10 cellular contexts compared by ENCODE assay signal in genomic region chr18:57435851-57436192, GRCh38. TPM values are rescaled to one million over a fixed set of nuclear protein-coding genes. Genes with fewer than 3 reads are reported as not detected.
DNase-seq lines count a peak whose midpoint lies in the region; ATAC-seq and TF ChIP-seq lines count a peak whose summit lies in the region.
"Had no signal": no experiment of that assay in that cellular context is flagged by ENCODE, and none has a peak within 500 bp of the region (broad histone marks: within the 10 kb centered on the region; RNA-seq: fewer than 3 reads in every experiment).

No MANE protein-coding gene starts in this region.

- no peaks in the 10 kb centered on the region for H3K36me3 Mint-ChIP-seq in CD4-positive, alpha-beta T cell (ENCODE audit: low read depth)
- H3K36me3 Mint-ChIP-seq in nephron (ENCODE audit: low read depth) = no peaks in the 10 kb centered on the region

- no peak for DNase-seq in CD4-positive, alpha-beta T cell
- no peak for DNase-seq in HAP-1 (ENCODE audit: low spot score in 2 of 2)
- no peak for DNase-seq in breast epithelium (ENCODE audit: low spot score in 2 of 2)
- no peak for DNase-seq in KBM-7
- DNase-seq in activated CD4-positive, CD25-positive, alpha-beta regulatory T cell treated with anti-CD3 and anti-CD28 coated beads, Interleukin-2, amount 50 U/mL, for 72 hours = no peak
- DNase-seq: T-helper 9 cell had no signal

- peaks cover 92% of the 10 kb centered on the region for H3K27me3 ChIP-seq in CD4-positive, alpha-beta T cell (ENCODE audit: control insufficient read depth, insufficient read depth, low read length)
- H3K27me3 ChIP-seq in HAP-1 (ENCODE audit: low read depth) (0 out of 2 replicates have a peak, but pooled peaks cover 7% of the 10 kb centered on the region), breast epithelium (peaks cover 6 to 89% of the 10 kb centered on the region in 2 donors)

- peaks cover 90% of the 10 kb centered on the region for H3K27me3 Mint-ChIP-seq in CD4-positive, alpha-beta T cell
- peaks cover 99% of the 10 kb centered on the region for H3K27me3 Mint-ChIP-seq in nephron (ENCODE audit: low read depth)

- peak overlapping the region; percentile 74 for H3K4me3 Mint-ChIP-seq in CD4-positive, alpha-beta T cell
- peak overlapping the region; percentile 83 to 86 (median 85) for H3K4me3 Mint-ChIP-seq in nephron

- intact Hi-C loops in CD4-positive, alpha-beta T cell (cut with DNase I, micrococcal nuclease) = no loop called here
- intact Hi-C loops in breast epithelium (cut with DNase I; ENCODE audit: low total_unique reads) = no loop called here

- CTCF ChIA-PET in CD4-positive, alpha-beta T cell (lab: Charles Lee) = no interaction called here

- no peak for ATAC-seq in CD4-positive, alpha-beta T cell (ENCODE audit: poor library complexity)
- ATAC-seq in GM18873 (IDR thresholded peaks at IDR 0.05; ENCODE audit: low FRiP score, unreplicated experiment) (no peak), HG02852 (IDR thresholded peaks at IDR 0.05; ENCODE audit: unreplicated experiment) (no peak)

- no peak for TF ChIP-seq POLR2A in breast epithelium (IDR thresholded peaks at IDR 0.05)

- peaks cover 47% of the 10 kb centered on the region for H3K4me1 Mint-ChIP-seq in CD4-positive, alpha-beta T cell (ENCODE audit: low read depth)
- H3K4me1 Mint-ChIP-seq in nephron = peaks cover 38% of the 10 kb centered on the region

- H3K9me3 ChIP-seq in CD4-positive, alpha-beta T cell (ENCODE audit: control insufficient read depth, low read length) = peaks cover 11% of the 10 kb centered on the region
- no peaks in the 10 kb centered on the region for H3K9me3 ChIP-seq in HAP-1
- no peaks in the 10 kb centered on the region for H3K9me3 ChIP-seq in breast epithelium
- H3K9me3 ChIP-seq: gastrocnemius medialis had no signal

- POLR2A ChIA-PET in CD4-positive, alpha-beta T cell (lab: Charles Lee) = no interaction called here

- H3K36me3 ChIP-seq in HAP-1 (replicated peaks) = no peaks in the 10 kb centered on the region
- no peaks in the 10 kb centered on the region for H3K36me3 ChIP-seq in breast epithelium
- H3K36me3 ChIP-seq: gastrocnemius medialis had no signal

- H3K27ac ChIP-seq in CD4-positive, alpha-beta T cell (ENCODE audit: low read depth, low read length) = no peak overlapping the region
- no peak overlapping the region for H3K27ac ChIP-seq in breast epithelium
- H3K27ac ChIP-seq: gastrocnemius medialis had no signal

- H3K27ac Mint-ChIP-seq in CD4-positive, alpha-beta T cell = no peak overlapping the region
- H3K27ac Mint-ChIP-seq in nephron = no peak overlapping the region

- TF ChIP-seq CTCF in CD4-positive, alpha-beta T cell (IDR thresholded peaks at IDR 0.05) = no peak
- TF ChIP-seq CTCF in breast epithelium (IDR thresholded peaks at IDR 0.05) (no peak), nephron (IDR thresholded peaks at IDR 0.05; ENCODE audit: unreplicated experiment in 3 of 3) (no peak)

- H3K4me1 ChIP-seq in HAP-1 (peaks cover 26% of the 10 kb centered on the region), breast epithelium (peaks cover 0 to 15% of the 10 kb centered on the region in 2 donors)

- in situ Hi-C loops in HAP-1 (cut with MboI; ENCODE audit: low sequenced_read_pairs) (loop anchor here (25.0 kb wide), 1 partner anchor 699 kb away; no protein-coding TSS in a partner anchor), KBM-7 (cut with MboI; ENCODE audit: low pct_unique_long_range_greater_than_20kb, low sequenced_read_pairs) (loop anchor here (25.0 kb wide), 2 partner anchors 574 to 674 kb away; no protein-coding TSS in a partner anchor)

- H3K4me3 ChIP-seq in HAP-1 (peak overlapping the region; percentile 63), breast epithelium (peak overlapping the region in 2 of 3 donors; percentile 56 to 70)

- no peaks in the 10 kb centered on the region for H3K9me3 Mint-ChIP-seq in CD4-positive, alpha-beta T cell
- no peaks in the 10 kb centered on the region for H3K9me3 Mint-ChIP-seq in nephron

RNA-seq across cellular contexts. Expression of gene ONECUT2, which starts 0.6 kb away (rescaled TPM):
- not detected for total RNA-seq in CD4-positive, alpha-beta T cell
- under 1 TPM in 1 of 3 donors, not detected in 2; under 0.01 TPM for total RNA-seq in breast epithelium
